In genomic region chr2:29401994-29402393, GRCh38 we compare ENCODE assay signal across 14 cellular contexts.
"Had no signal": no experiment of that assay in that cellular context is flagged by ENCODE, and none has a peak within 500 bp of the region (broad histone marks: within the 10 kb centered on the region; RNA-seq: fewer than 3 reads in every experiment).

No MANE protein-coding gene starts in this region.

- H3K4me1 Mint-ChIP-seq: activated naive CD4-positive, alpha-beta T cell treated with anti-CD3 and anti-CD28 coated beads, Interleukin-2, amount 50 U/mL, for 24 hours; stimulated activated memory B cell treated with anti-CD40 and anti-IgM and Interleukin-4, amounts not matched to agents 10 μg/mL and 1 μg/mL and 100 μg/mL, for 72 hours had no signal

- H3K4me3 Mint-ChIP-seq: activated naive CD4-positive, alpha-beta T cell treated with anti-CD3 and anti-CD28 coated beads, Interleukin-2, amount 50 U/mL, for 24 hours; neural crest cell; stimulated activated memory B cell treated with anti-CD40 and anti-IgM and Interleukin-4, amounts not matched to agents 10 μg/mL and 1 μg/mL and 100 μg/mL, for 72 hours; T-cell had no signal

- ATAC-seq: foreskin keratinocyte; left colon; sciatic nerve; stimulated activated memory B cell treated with anti-CD40 and anti-IgM and Interleukin-4, amounts not matched to agents 10 μg/mL and 1 μg/mL and 100 μg/mL, for 72 hours; T-cell; upper lobe of right lung had no signal

- H3K36me3 Mint-ChIP-seq: activated naive CD4-positive, alpha-beta T cell treated with anti-CD3 and anti-CD28 coated beads, Interleukin-2, amount 50 U/mL, for 24 hours; stimulated activated memory B cell treated with anti-CD40 and anti-IgM and Interleukin-4, amounts not matched to agents 10 μg/mL and 1 μg/mL and 100 μg/mL, for 72 hours; T-cell had no signal

- DNase-seq: activated CD4-positive, alpha-beta T cell treated with anti-CD3 and anti-CD28 coated beads, Interleukin-2, amount 50 U/mL, for 1 hour; activated CD8-positive, alpha-beta memory T cell treated with anti-CD3 and anti-CD28 coated beads for 24 hours; activated gamma-delta T cell; foreskin keratinocyte; left colon; stimulated activated CD4-positive, alpha-beta T cell treated with anti-CD3 and anti-CD28 coated beads, Interleukin-4, amount 100 ng/mL, for 4 hours; T-cell; upper lobe of right lung had no signal

- H3K27ac ChIP-seq: epithelial cell of prostate, foreskin keratinocyte, hepatocyte, upper lobe of right lung had no signal

- H3K9me3 Mint-ChIP-seq: activated naive CD4-positive, alpha-beta T cell treated with anti-CD3 and anti-CD28 coated beads, Interleukin-2, amount 50 U/mL, for 24 hours; neural crest cell; stimulated activated memory B cell treated with anti-CD40 and anti-IgM and Interleukin-4, amounts not matched to agents 10 μg/mL and 1 μg/mL and 100 μg/mL, for 72 hours; T-cell had no signal

- H3K4me3 ChIP-seq: hepatocyte, upper lobe of right lung had no signal
